1 cellular context compared by ENCODE assay signal in the genomic region with DNA sequence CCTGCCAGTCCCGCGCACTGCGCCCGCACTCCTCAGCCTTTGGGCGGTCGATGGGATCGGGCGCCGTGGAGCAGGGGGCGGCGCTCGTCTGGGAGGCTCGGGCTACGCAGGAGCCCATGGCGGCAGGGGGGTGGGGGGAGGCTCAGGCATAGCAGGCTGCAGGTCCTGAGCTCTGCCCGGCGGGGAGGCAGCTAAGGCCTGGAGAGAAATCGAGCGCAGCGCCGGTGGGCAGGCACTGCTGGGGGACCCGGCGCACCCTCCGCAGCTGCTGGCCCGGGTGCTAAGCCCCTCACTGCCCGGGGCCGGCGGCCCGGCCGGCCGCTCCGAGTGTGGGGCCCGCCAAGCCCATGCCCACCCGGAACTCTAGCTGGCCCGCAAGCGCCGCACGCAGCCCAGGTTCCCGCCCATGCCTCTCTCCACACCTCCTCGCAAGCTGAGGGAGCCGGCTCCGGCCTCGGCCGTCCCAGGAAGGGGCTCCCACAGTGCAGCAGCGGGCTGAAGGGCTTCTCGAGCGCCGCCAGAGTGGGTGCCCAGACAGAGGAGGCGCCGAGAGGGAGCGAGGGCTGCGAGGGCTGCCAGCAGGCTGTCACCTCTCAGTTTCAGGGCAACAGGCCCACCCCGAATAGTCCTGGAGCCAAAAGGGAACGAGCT.
TF ChIP-seq lines count a peak whose summit lies in the region.

No MANE protein-coding gene starts in this region.

TF ChIP-seq in WTC11, 78 proteins besides CTCF, POLR2A, EP300 and RAD21 (continued from another document and continues in another):
- TF ChIP-seq ZNF219 (CRISPR knock-in tag; IDR thresholded peaks at IDR 0.05; ENCODE audit: borderline replicate concordance) (no peak), GTF2I (CRISPR knock-in tag; conservative IDR thresholded peaks at IDR 0.05) (no peak), EMX1 (CRISPR knock-in tag; IDR thresholded peaks at IDR 0.05) (no peak), SMAD4 (CRISPR knock-in tag; IDR thresholded peaks at IDR 0.05) (no peak), ZBTB21 (CRISPR knock-in tag; IDR thresholded peaks at IDR 0.05; ENCODE audit: borderline replicate concordance) (no peak), OVOL2 (CRISPR knock-in tag; IDR thresholded peaks at IDR 0.05; ENCODE audit: borderline replicate concordance) (no peak), ZNF317 (CRISPR knock-in tag; IDR thresholded peaks at IDR 0.05; ENCODE audit: borderline replicate concordance, low read depth) (peak; percentile 60; the same call in 1 of the 2 replicates), NR1H2 (CRISPR knock-in tag; IDR thresholded peaks at IDR 0.05) (no peak), ZNF263 (CRISPR knock-in tag; IDR thresholded peaks at IDR 0.05; ENCODE audit: low read depth) (peak; percentile 62; the same call in 1 of the 2 replicates), JAZF1 (CRISPR knock-in tag; IDR thresholded peaks at IDR 0.05) (no peak), MXD4 (CRISPR knock-in tag; IDR thresholded peaks at IDR 0.05; ENCODE audit: borderline replicate concordance) (no peak), NFYB (CRISPR knock-in tag; conservative IDR thresholded peaks at IDR 0.05; ENCODE audit: low read depth) (no peak), CBFB (CRISPR knock-in tag; IDR thresholded peaks at IDR 0.05; ENCODE audit: low read depth) (no peak), ELF4 (CRISPR knock-in tag; IDR thresholded peaks at IDR 0.05; ENCODE audit: low read depth) (0 out of 2 replicates have a peak, but pooled peaks have one; percentile 32), FOXP1 (CRISPR knock-in tag; IDR thresholded peaks at IDR 0.05; ENCODE audit: borderline replicate concordance) (no peak), ZNF396 (CRISPR knock-in tag; IDR thresholded peaks at IDR 0.05; ENCODE audit: borderline replicate concordance) (no peak), ZNF121 (CRISPR knock-in tag; IDR thresholded peaks at IDR 0.05) (no peak), NR3C1 (CRISPR knock-in tag; conservative IDR thresholded peaks at IDR 0.05; ENCODE audit: low read depth) (no peak), NR2C2 (CRISPR knock-in tag; IDR thresholded peaks at IDR 0.05) (no peak), ZNF232 (CRISPR knock-in tag; IDR thresholded peaks at IDR 0.05) (no peak), ZNF423 (CRISPR knock-in tag; IDR thresholded peaks at IDR 0.05) (no peak), FOXK1 (CRISPR knock-in tag; IDR thresholded peaks at IDR 0.05) (no peak)
- TF ChIP-seq, protein P1, sequence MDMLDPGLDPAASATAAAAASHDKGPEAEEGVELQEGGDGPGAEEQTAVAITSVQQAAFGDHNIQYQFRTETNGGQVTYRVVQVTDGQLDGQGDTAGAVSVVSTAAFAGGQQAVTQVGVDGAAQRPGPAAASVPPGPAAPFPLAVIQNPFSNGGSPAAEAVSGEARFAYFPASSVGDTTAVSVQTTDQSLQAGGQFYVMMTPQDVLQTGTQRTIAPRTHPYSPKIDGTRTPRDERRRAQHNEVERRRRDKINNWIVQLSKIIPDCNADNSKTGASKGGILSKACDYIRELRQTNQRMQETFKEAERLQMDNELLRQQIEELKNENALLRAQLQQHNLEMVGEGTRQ (CRISPR knock-in tag; IDR thresholded peaks at IDR 0.05): peak; percentile 3; the same call in 1 of the 2 replicates
- TF ChIP-seq, protein P2, sequence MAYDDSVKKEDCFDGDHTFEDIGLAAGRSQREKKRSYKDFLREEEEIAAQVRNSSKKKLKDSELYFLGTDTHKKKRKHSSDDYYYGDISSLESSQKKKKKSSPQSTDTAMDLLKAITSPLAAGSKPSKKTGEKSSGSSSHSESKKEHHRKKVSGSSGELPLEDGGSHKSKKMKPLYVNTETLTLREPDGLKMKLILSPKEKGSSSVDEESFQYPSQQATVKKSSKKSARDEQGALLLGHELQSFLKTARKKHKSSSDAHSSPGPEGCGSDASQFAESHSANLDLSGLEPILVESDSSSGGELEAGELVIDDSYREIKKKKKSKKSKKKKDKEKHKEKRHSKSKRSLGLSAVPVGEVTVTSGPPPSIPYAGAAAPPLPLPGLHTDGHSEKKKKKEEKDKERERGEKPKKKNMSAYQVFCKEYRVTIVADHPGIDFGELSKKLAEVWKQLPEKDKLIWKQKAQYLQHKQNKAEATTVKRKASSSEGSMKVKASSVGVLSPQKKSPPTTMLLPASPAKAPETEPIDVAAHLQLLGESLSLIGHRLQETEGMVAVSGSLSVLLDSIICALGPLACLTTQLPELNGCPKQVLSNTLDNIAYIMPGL (CRISPR knock-in tag; IDR thresholded peaks at IDR 0.05): peak; percentile 57; the same call in 1 of the 2 replicates
- TF ChIP-seq, protein P3, sequence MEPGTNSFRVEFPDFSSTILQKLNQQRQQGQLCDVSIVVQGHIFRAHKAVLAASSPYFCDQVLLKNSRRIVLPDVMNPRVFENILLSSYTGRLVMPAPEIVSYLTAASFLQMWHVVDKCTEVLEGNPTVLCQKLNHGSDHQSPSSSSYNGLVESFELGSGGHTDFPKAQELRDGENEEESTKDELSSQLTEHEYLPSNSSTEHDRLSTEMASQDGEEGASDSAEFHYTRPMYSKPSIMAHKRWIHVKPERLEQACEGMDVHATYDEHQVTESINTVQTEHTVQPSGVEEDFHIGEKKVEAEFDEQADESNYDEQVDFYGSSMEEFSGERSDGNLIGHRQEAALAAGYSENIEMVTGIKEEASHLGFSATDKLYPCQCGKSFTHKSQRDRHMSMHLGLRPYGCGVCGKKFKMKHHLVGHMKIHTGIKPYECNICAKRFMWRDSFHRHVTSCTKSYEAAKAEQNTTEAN (CRISPR knock-in tag; IDR thresholded peaks at IDR 0.05): peak; percentile 19; the same call in 1 of the 2 replicates
- TF ChIP-seq, protein P4, sequence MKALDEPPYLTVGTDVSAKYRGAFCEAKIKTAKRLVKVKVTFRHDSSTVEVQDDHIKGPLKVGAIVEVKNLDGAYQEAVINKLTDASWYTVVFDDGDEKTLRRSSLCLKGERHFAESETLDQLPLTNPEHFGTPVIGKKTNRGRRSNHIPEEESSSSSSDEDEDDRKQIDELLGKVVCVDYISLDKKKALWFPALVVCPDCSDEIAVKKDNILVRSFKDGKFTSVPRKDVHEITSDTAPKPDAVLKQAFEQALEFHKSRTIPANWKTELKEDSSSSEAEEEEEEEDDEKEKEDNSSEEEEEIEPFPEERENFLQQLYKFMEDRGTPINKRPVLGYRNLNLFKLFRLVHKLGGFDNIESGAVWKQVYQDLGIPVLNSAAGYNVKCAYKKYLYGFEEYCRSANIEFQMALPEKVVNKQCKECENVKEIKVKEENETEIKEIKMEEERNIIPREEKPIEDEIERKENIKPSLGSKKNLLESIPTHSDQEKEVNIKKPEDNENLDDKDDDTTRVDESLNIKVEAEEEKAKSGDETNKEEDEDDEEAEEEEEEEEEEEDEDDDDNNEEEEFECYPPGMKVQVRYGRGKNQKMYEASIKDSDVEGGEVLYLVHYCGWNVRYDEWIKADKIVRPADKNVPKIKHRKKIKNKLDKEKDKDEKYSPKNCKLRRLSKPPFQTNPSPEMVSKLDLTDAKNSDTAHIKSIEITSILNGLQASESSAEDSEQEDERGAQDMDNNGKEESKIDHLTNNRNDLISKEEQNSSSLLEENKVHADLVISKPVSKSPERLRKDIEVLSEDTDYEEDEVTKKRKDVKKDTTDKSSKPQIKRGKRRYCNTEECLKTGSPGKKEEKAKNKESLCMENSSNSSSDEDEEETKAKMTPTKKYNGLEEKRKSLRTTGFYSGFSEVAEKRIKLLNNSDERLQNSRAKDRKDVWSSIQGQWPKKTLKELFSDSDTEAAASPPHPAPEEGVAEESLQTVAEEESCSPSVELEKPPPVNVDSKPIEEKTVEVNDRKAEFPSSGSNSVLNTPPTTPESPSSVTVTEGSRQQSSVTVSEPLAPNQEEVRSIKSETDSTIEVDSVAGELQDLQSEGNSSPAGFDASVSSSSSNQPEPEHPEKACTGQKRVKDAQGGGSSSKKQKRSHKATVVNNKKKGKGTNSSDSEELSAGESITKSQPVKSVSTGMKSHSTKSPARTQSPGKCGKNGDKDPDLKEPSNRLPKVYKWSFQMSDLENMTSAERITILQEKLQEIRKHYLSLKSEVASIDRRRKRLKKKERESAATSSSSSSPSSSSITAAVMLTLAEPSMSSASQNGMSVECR (CRISPR knock-in tag; IDR thresholded peaks at IDR 0.05; ENCODE audit: borderline replicate concordance): 0 out of 2 replicates have a peak, but pooled peaks have one; percentile 41
- TF ChIP-seq, protein P5, sequence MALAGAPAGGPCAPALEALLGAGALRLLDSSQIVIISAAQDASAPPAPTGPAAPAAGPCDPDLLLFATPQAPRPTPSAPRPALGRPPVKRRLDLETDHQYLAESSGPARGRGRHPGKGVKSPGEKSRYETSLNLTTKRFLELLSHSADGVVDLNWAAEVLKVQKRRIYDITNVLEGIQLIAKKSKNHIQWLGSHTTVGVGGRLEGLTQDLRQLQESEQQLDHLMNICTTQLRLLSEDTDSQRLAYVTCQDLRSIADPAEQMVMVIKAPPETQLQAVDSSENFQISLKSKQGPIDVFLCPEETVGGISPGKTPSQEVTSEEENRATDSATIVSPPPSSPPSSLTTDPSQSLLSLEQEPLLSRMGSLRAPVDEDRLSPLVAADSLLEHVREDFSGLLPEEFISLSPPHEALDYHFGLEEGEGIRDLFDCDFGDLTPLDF (CRISPR knock-in tag; IDR thresholded peaks at IDR 0.05): no peak
- TF ChIP-seq, protein P6, sequence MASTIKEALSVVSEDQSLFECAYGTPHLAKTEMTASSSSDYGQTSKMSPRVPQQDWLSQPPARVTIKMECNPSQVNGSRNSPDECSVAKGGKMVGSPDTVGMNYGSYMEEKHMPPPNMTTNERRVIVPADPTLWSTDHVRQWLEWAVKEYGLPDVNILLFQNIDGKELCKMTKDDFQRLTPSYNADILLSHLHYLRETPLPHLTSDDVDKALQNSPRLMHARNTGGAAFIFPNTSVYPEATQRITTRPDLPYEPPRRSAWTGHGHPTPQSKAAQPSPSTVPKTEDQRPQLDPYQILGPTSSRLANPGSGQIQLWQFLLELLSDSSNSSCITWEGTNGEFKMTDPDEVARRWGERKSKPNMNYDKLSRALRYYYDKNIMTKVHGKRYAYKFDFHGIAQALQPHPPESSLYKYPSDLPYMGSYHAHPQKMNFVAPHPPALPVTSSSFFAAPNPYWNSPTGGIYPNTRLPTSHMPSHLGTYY (CRISPR knock-in tag; IDR thresholded peaks at IDR 0.05): no peak
- TF ChIP-seq, protein P7, sequence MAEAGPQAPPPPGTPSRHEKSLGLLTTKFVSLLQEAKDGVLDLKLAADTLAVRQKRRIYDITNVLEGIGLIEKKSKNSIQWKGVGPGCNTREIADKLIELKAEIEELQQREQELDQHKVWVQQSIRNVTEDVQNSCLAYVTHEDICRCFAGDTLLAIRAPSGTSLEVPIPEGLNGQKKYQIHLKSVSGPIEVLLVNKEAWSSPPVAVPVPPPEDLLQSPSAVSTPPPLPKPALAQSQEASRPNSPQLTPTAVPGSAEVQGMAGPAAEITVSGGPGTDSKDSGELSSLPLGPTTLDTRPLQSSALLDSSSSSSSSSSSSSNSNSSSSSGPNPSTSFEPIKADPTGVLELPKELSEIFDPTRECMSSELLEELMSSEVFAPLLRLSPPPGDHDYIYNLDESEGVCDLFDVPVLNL (CRISPR knock-in tag; IDR thresholded peaks at IDR 0.05; ENCODE audit: borderline replicate concordance, low read depth): no peak
- TF ChIP-seq, protein P8, sequence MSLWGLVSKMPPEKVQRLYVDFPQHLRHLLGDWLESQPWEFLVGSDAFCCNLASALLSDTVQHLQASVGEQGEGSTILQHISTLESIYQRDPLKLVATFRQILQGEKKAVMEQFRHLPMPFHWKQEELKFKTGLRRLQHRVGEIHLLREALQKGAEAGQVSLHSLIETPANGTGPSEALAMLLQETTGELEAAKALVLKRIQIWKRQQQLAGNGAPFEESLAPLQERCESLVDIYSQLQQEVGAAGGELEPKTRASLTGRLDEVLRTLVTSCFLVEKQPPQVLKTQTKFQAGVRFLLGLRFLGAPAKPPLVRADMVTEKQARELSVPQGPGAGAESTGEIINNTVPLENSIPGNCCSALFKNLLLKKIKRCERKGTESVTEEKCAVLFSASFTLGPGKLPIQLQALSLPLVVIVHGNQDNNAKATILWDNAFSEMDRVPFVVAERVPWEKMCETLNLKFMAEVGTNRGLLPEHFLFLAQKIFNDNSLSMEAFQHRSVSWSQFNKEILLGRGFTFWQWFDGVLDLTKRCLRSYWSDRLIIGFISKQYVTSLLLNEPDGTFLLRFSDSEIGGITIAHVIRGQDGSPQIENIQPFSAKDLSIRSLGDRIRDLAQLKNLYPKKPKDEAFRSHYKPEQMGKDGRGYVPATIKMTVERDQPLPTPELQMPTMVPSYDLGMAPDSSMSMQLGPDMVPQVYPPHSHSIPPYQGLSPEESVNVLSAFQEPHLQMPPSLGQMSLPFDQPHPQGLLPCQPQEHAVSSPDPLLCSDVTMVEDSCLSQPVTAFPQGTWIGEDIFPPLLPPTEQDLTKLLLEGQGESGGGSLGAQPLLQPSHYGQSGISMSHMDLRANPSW (CRISPR knock-in tag; conservative IDR thresholded peaks at IDR 0.05; ENCODE audit: low read depth): 0 out of 2 replicates have a peak, but pooled peaks have one; percentile 49
- TF ChIP-seq, protein P9, sequence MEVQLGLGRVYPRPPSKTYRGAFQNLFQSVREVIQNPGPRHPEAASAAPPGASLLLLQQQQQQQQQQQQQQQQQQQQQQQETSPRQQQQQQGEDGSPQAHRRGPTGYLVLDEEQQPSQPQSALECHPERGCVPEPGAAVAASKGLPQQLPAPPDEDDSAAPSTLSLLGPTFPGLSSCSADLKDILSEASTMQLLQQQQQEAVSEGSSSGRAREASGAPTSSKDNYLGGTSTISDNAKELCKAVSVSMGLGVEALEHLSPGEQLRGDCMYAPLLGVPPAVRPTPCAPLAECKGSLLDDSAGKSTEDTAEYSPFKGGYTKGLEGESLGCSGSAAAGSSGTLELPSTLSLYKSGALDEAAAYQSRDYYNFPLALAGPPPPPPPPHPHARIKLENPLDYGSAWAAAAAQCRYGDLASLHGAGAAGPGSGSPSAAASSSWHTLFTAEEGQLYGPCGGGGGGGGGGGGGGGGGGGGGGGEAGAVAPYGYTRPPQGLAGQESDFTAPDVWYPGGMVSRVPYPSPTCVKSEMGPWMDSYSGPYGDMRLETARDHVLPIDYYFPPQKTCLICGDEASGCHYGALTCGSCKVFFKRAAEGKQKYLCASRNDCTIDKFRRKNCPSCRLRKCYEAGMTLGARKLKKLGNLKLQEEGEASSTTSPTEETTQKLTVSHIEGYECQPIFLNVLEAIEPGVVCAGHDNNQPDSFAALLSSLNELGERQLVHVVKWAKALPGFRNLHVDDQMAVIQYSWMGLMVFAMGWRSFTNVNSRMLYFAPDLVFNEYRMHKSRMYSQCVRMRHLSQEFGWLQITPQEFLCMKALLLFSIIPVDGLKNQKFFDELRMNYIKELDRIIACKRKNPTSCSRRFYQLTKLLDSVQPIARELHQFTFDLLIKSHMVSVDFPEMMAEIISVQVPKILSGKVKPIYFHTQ (CRISPR knock-in tag; IDR thresholded peaks at IDR 0.05): no peak
- TF ChIP-seq, protein P10, sequence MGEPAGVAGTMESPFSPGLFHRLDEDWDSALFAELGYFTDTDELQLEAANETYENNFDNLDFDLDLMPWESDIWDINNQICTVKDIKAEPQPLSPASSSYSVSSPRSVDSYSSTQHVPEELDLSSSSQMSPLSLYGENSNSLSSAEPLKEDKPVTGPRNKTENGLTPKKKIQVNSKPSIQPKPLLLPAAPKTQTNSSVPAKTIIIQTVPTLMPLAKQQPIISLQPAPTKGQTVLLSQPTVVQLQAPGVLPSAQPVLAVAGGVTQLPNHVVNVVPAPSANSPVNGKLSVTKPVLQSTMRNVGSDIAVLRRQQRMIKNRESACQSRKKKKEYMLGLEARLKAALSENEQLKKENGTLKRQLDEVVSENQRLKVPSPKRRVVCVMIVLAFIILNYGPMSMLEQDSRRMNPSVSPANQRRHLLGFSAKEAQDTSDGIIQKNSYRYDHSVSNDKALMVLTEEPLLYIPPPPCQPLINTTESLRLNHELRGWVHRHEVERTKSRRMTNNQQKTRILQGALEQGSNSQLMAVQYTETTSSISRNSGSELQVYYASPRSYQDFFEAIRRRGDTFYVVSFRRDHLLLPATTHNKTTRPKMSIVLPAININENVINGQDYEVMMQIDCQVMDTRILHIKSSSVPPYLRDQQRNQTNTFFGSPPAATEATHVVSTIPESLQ (CRISPR knock-in tag; IDR thresholded peaks at IDR 0.05): no peak
- TF ChIP-seq, protein P11, sequence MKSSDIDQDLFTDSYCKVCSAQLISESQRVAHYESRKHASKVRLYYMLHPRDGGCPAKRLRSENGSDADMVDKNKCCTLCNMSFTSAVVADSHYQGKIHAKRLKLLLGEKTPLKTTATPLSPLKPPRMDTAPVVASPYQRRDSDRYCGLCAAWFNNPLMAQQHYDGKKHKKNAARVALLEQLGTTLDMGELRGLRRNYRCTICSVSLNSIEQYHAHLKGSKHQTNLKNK (CRISPR knock-in tag; IDR thresholded peaks at IDR 0.05): no peak
